Comparison of ENCODE assay signal across 16 cellular contexts in the genomic region with DNA sequence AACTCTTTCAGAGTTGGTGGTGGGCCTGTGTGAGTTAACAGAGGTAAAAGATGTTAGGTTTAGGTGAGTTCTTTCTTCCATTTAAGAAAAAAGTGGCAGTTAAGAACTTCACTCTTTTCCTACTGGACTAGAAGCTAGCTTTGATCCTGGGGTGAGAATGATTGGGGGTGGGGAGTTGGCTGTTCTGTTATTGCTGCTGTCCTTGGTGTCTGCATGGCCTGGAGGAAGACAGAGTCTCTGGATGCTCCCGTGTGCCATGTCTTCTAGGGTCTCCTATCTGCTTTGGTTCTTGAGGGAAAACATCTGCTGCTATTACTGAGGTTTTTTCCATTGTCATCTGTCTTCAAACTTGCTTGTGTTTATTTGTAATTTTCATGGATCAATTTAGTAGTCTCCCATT.
DNase-seq lines count a peak whose midpoint lies in the region; ATAC-seq and TF ChIP-seq lines count a peak whose summit lies in the region.
"Had no signal": no experiment of that assay in that cellular context is flagged by ENCODE, and none has a peak within 500 bp of the region (broad histone marks: within the 10 kb centered on the region; RNA-seq: fewer than 3 reads in every experiment).

No MANE protein-coding gene starts in this region.

- H3K27ac ChIP-seq in SK-N-SH (ENCODE audit: low read depth in 2 of 2, low read length in 1 of 2) (no peak overlapping the region), mesendoderm (ENCODE audit: low read depth, low read length) (peak overlapping the region; percentile 65)
- H3K27ac ChIP-seq: 22Rv1, A549, GM23248 had no signal

- no peak for TF ChIP-seq CTCF in SK-N-SH (IDR thresholded peaks at IDR 0.05)

- H3K4me1 ChIP-seq in SK-N-SH (ENCODE audit: control insufficient read depth in 1 of 2, insufficient read depth in 2 of 2, low read depth in 1 of 2, low read length in 1 of 2) (no peaks in the 10 kb centered on the region), mesendoderm (ENCODE audit: control insufficient read depth, low read depth, low read length) (peaks cover 3% of the 10 kb centered on the region)
- H3K4me1 ChIP-seq: A549 had no signal

- no peak overlapping the region for H3K23ac ChIP-seq in mesendoderm (ENCODE audit: low read length)

- H3K27me3 ChIP-seq in SK-N-SH (ENCODE audit: insufficient read depth) (no peaks in the 10 kb centered on the region), mesendoderm (ENCODE audit: insufficient read depth, low read length, poor library complexity) (no peaks in the 10 kb centered on the region)
- H3K27me3 ChIP-seq: BLaER1 treated with 17β-estradiol and CSF1 and Interleukin-3, amounts not matched to agents 10 nM and 100 nM had no signal

- no peak overlapping the region for H2BK15ac ChIP-seq in mesendoderm (replicated peaks; ENCODE audit: low read depth)

- H4K20me1 ChIP-seq in SK-N-SH (ENCODE audit: insufficient read depth) = no peaks in the 10 kb centered on the region
- H4K20me1 ChIP-seq: BLaER1 treated with 17β-estradiol and CSF1 and Interleukin-3, amounts not matched to agents 10 nM and 100 nM had no signal

- H3K9me2 ChIP-seq in SK-N-SH = no peaks in the 10 kb centered on the region

- POLR2A ChIA-PET in SK-N-SH (lab: Yijun Ruan, JAX) = no interaction called here

- no peaks in the 10 kb centered on the region for H3F3A ChIP-seq in SK-N-SH (replicated peaks; ENCODE audit: insufficient read depth)

- H3K36me3 ChIP-seq in SK-N-SH (replicated peaks in 1 of 2; ENCODE audit: control insufficient read depth in 1 of 2, insufficient read depth in 2 of 2, low read length in 1 of 2) = no peaks in the 10 kb centered on the region
- H3K36me3 ChIP-seq in mesendoderm (ENCODE audit: control insufficient read depth, insufficient read depth, low read length) = no peaks in the 10 kb centered on the region
- H3K36me3 ChIP-seq: BLaER1 treated with 17β-estradiol and CSF1 and Interleukin-3, amounts not matched to agents 10 nM and 100 nM had no signal

- TF ChIP-seq RAD21 in SK-N-SH (IDR thresholded peaks at IDR 0.05; ENCODE audit: low read length) = no peak

- H3K4ac ChIP-seq in mesendoderm (ENCODE audit: low read depth, low read length) = no peak overlapping the region

- H3K56ac ChIP-seq in mesendoderm (ENCODE audit: low read length) = peak overlapping the region; percentile 56

- peak overlapping the region; percentile 47 for H2BK5ac ChIP-seq in mesendoderm (ENCODE audit: low read length)

- DNase-seq in SK-N-SH = no peak
- peak; percentile 35 for DNase-seq in mesendoderm
- no peak for DNase-seq in amniotic stem cell (lab: John Stamatoyannopoulos, UW)
- DNase-seq in DMS 273 (lab: John Stamatoyannopoulos, UW; ENCODE audit: unreplicated experiment) = no peak
- DNase-seq in SW 1271 (lab: John Stamatoyannopoulos, UW) = no peak
- DNase-seq: Calu3; CD8-positive, alpha-beta T cell; GDM1; GM23248; HCEC 1CT; HFFc6 had no signal

- H3K79me1 ChIP-seq in mesendoderm (ENCODE audit: low read length) = no peaks in the 10 kb centered on the region

- 78% methylated on average over 1 of the region's 1 CpG for WGBS in SK-N-SH (ENCODE audit: low lambda C conversion rate)
- WGBS in mesendoderm (ENCODE audit: extremely low coverage, insufficient coverage, low lambda C conversion rate) = no CpG with 5 or more reads among the region's 1 CpG

- no peak overlapping the region for H3K4me3 ChIP-seq in SK-N-SH (ENCODE audit: low read depth in 2 of 2, low read length in 1 of 2)
- H3K4me3 ChIP-seq in mesendoderm (ENCODE audit: low read length) = no peak overlapping the region
- H3K4me3 ChIP-seq: A549; BLaER1 treated with 17β-estradiol and CSF1 and Interleukin-3, amounts not matched to agents 10 nM and 100 nM; GM23248 had no signal

- no peak overlapping the region for H3K9ac ChIP-seq in SK-N-SH
- H3K9ac ChIP-seq in mesendoderm (ENCODE audit: low read length) = no peak overlapping the region
- H3K9ac ChIP-seq: BLaER1 treated with 17β-estradiol and CSF1 and Interleukin-3, amounts not matched to agents 10 nM and 100 nM; GM23248 had no signal

- CTCF ChIA-PET in SK-N-SH (lab: Yijun Ruan, JAX) = interaction anchor here (1.5 to 2.4 kb wide), 3 partner anchors 10 to 48 kb away, joined by 3 to 9 read pairs (median 6); no protein-coding TSS in a partner anchor

- H3K4me2 ChIP-seq in SK-N-SH (no peak overlapping the region), mesendoderm (ENCODE audit: low read length) (no peak overlapping the region)
- H3K4me2 ChIP-seq: A549 had no signal

- H3K9me3 ChIP-seq in SK-N-SH = no peaks in the 10 kb centered on the region
- H3K9me3 ChIP-seq: A549 had no signal

- H4K8ac ChIP-seq in mesendoderm (ENCODE audit: low read depth, low read length) = no peak overlapping the region

- no peak overlapping the region for H2AK5ac ChIP-seq in mesendoderm (ENCODE audit: low read length)

- H2AFZ ChIP-seq in SK-N-SH (ENCODE audit: low read depth) = no peak overlapping the region
- H2AFZ ChIP-seq: GM23248 had no signal

- ATAC-seq in SK-N-SH treated with all-trans-retinoic acid at 6 μM for 48 hours = no peak
- ATAC-seq: A549; CD8-positive, alpha-beta T cell had no signal

- no peak for TF ChIP-seq EP300 in SK-N-SH (IDR thresholded peaks at IDR 0.05; ENCODE audit: borderline replicate concordance in 1 of 2, low read depth in 1 of 2, low read length in 1 of 2)

- no peak overlapping the region for H4K5ac ChIP-seq in mesendoderm (ENCODE audit: low read length)

- H3K18ac ChIP-seq in mesendoderm (ENCODE audit: low read length) = no peak overlapping the region

- H3K79me2 ChIP-seq in SK-N-SH (ENCODE audit: insufficient read depth) (no peaks in the 10 kb centered on the region), mesendoderm (ENCODE audit: control insufficient read depth, insufficient read depth, low read length) (no peaks in the 10 kb centered on the region)

- no peak overlapping the region for H2BK120ac ChIP-seq in mesendoderm (ENCODE audit: low read depth, low read length)

TF ChIP-seq in SK-N-SH, 30 proteins besides CTCF, POLR2A, EP300 and RAD21 (continues in another document):
- no peak for TF ChIP-seq CHD2 (IDR thresholded peaks at IDR 0.05; ENCODE audit: low read length, partially characterized antibody)

TF ChIP-seq in SK-N-SH treated with all-trans-retinoic acid at 6 μM for 48 hours, 23 proteins besides CTCF, POLR2A, EP300 and RAD21 (continues in another document):
- TF ChIP-seq CREB5 (CRISPR knock-in tag; IDR thresholded peaks at IDR 0.05; ENCODE audit: low read depth) = no peak
- TF ChIP-seq ZC3H10 (CRISPR knock-in tag; IDR thresholded peaks at IDR 0.05) = no peak
- no peak for TF ChIP-seq POU6F1 (CRISPR knock-in tag; IDR thresholded peaks at IDR 0.05; ENCODE audit: borderline replicate concordance, low read depth)
- no peak for TF ChIP-seq ZNF70 (CRISPR knock-in tag; IDR thresholded peaks at IDR 0.05)

TF ChIP-seq in PFSK-1, 5 proteins besides CTCF, POLR2A, EP300 and RAD21:
- TF ChIP-seq POLR2AphosphoS5 (IDR thresholded peaks at IDR 0.05; ENCODE audit: low read depth, low read length) (no peak), FOXP2 (optimal IDR thresholded peaks at IDR 0.05; ENCODE audit: borderline replicate concordance, extremely low read depth, extremely low read length, insufficient read depth) (no peak), SIN3A (IDR thresholded peaks at IDR 0.05; ENCODE audit: borderline replicate concordance, insufficient read depth, low read length) (no peak)
- TF ChIP-seq, protein P1, sequence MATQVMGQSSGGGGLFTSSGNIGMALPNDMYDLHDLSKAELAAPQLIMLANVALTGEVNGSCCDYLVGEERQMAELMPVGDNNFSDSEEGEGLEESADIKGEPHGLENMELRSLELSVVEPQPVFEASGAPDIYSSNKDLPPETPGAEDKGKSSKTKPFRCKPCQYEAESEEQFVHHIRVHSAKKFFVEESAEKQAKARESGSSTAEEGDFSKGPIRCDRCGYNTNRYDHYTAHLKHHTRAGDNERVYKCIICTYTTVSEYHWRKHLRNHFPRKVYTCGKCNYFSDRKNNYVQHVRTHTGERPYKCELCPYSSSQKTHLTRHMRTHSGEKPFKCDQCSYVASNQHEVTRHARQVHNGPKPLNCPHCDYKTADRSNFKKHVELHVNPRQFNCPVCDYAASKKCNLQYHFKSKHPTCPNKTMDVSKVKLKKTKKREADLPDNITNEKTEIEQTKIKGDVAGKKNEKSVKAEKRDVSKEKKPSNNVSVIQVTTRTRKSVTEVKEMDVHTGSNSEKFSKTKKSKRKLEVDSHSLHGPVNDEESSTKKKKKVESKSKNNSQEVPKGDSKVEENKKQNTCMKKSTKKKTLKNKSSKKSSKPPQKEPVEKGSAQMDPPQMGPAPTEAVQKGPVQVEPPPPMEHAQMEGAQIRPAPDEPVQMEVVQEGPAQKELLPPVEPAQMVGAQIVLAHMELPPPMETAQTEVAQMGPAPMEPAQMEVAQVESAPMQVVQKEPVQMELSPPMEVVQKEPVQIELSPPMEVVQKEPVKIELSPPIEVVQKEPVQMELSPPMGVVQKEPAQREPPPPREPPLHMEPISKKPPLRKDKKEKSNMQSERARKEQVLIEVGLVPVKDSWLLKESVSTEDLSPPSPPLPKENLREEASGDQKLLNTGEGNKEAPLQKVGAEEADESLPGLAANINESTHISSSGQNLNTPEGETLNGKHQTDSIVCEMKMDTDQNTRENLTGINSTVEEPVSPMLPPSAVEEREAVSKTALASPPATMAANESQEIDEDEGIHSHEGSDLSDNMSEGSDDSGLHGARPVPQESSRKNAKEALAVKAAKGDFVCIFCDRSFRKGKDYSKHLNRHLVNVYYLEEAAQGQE (IDR thresholded peaks at IDR 0.05; ENCODE audit: insufficient read depth in 1 of 2, low read depth in 2 of 2, low read length in 2 of 2) = peak; percentile 59 to 88; a peak in 3 of 4 replicates
